Comparison of ENCODE assay signal across 11 cellular contexts in the genomic region with DNA sequence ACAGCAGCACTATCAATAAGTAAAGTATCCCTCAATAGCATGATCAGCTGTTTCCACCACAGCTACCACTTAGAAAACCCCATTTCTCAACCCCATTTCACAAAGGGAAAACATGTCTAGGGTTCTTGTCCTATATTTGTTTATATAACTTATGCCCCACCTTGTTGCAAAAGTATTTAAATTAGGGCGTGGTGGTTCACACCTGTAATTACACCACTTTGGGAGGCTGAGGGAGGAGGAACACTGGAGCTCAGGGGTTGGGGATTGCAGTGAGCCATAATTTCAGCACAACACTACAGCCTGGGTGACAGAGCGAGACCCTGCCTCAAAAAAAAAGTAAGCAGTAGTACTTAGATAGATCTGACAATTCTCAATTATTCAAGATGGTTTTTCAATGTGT. TPM values are rescaled to one million over a fixed set of nuclear protein-coding genes. Genes with fewer than 3 reads are reported as not detected.
A peak's percentile ranks its signal among the peaks of the same experiment; 100 is the strongest.
DNase-seq lines count a peak whose midpoint lies in the region; ATAC-seq and TF ChIP-seq lines count a peak whose summit lies in the region.
"Had no signal": no experiment of that assay in that cellular context is flagged by ENCODE, and none has a peak within 500 bp of the region (broad histone marks: within the 10 kb centered on the region; RNA-seq: fewer than 3 reads in every experiment).

No MANE protein-coding gene starts in this region.

- in situ Hi-C loops in KBM-7 (cut with MboI; ENCODE audit: low pct_unique_long_range_greater_than_20kb, low sequenced_read_pairs), result no loop called here

- peaks cover 31% of the 10 kb centered on the region for H3K36me3 Mint-ChIP-seq in stimulated activated naive CD8-positive, alpha-beta T cell treated with anti-CD3 and anti-CD28 coated beads, Interleukin-15, Interleukin-2, amounts not matched to agents 100 ng/mL and 50 ng/mL, for 24 hours (ENCODE audit: low read depth)
- H3K36me3 Mint-ChIP-seq in activated naive CD8-positive, alpha-beta T cell treated with anti-CD3 and anti-CD28 coated beads for 36 hours, result peaks cover 23% of the 10 kb centered on the region

- H3K36me3 ChIP-seq in lower lobe of right lung, result no peaks in the 10 kb centered on the region
- no peaks in the 10 kb centered on the region for H3K36me3 ChIP-seq in right atrium auricular region
- H3K36me3 ChIP-seq: uterus had no signal

- intact Hi-C loops in lower lobe of right lung (cut with DNase I), result no loop called here

- no peaks in the 10 kb centered on the region for H3K9me3 ChIP-seq in lower lobe of right lung
- H3K9me3 ChIP-seq in right atrium auricular region, result no peaks in the 10 kb centered on the region
- H3K9me3 ChIP-seq: uterus had no signal

- DNase-seq in stimulated activated naive CD8-positive, alpha-beta T cell treated with anti-CD3 and anti-CD28 coated beads, Interleukin-15, Interleukin-2, amounts not matched to agents 100 U/mL and 50 U/mL, for 24 hours, result no peak
- DNase-seq in activated naive CD8-positive, alpha-beta T cell treated with anti-CD3 and anti-CD28 coated beads for 36 hours, result no peak
- DNase-seq in lower lobe of right lung (no peak), right atrium auricular region (ENCODE audit: low spot score) (no peak), GOT3 (lab: John Stamatoyannopoulos, UW) (no peak), KBM-7 (no peak)
- DNase-seq: NCI-H526 treated with DMSO at 0.1 percent for 48 hours, uterus had no signal

- peaks cover 74% of the 10 kb centered on the region for H3K4me1 Mint-ChIP-seq in stimulated activated naive CD8-positive, alpha-beta T cell treated with anti-CD3 and anti-CD28 coated beads, Interleukin-15, Interleukin-2, amounts not matched to agents 100 ng/mL and 50 ng/mL, for 24 hours (ENCODE audit: low read depth)
- peaks cover 62% of the 10 kb centered on the region for H3K4me1 Mint-ChIP-seq in activated naive CD8-positive, alpha-beta T cell treated with anti-CD3 and anti-CD28 coated beads for 36 hours

- ATAC-seq in stimulated activated naive CD8-positive, alpha-beta T cell treated with anti-CD3 and anti-CD28 coated beads, Interleukin-15, Interleukin-2, amounts not matched to agents 100 U/mL and 50 U/mL, for 24 hours, result no peak
- ATAC-seq in lower lobe of right lung, result no peak
- ATAC-seq in HG03378 (IDR thresholded peaks at IDR 0.05; ENCODE audit: unreplicated experiment), result no peak
- ATAC-seq: activated CD8-positive, alpha-beta memory T cell treated with anti-CD3 and anti-CD28 coated beads, Interleukin-2, amount 10 ng/mL, durations not matched to agents 7 days and 5 days had no signal

- H3K9me3 Mint-ChIP-seq in stimulated activated naive CD8-positive, alpha-beta T cell treated with anti-CD3 and anti-CD28 coated beads, Interleukin-15, Interleukin-2, amounts not matched to agents 100 ng/mL and 50 ng/mL, for 24 hours, result no peaks in the 10 kb centered on the region
- H3K9me3 Mint-ChIP-seq in activated naive CD8-positive, alpha-beta T cell treated with anti-CD3 and anti-CD28 coated beads for 36 hours, result no peaks in the 10 kb centered on the region

- H3K4me3 Mint-ChIP-seq in stimulated activated naive CD8-positive, alpha-beta T cell treated with anti-CD3 and anti-CD28 coated beads, Interleukin-15, Interleukin-2, amounts not matched to agents 100 ng/mL and 50 ng/mL, for 24 hours, result peak overlapping the region; percentile 42
- no peak overlapping the region for H3K4me3 Mint-ChIP-seq in activated naive CD8-positive, alpha-beta T cell treated with anti-CD3 and anti-CD28 coated beads for 36 hours
- H3K4me3 Mint-ChIP-seq: activated CD8-positive, alpha-beta memory T cell treated with anti-CD3 and anti-CD28 coated beads, Interleukin-2, amount 10 ng/mL, durations not matched to agents 7 days and 5 days had no signal

- no peaks in the 10 kb centered on the region for H3K27me3 Mint-ChIP-seq in stimulated activated naive CD8-positive, alpha-beta T cell treated with anti-CD3 and anti-CD28 coated beads, Interleukin-15, Interleukin-2, amounts not matched to agents 100 ng/mL and 50 ng/mL, for 24 hours
- H3K27me3 Mint-ChIP-seq in activated naive CD8-positive, alpha-beta T cell treated with anti-CD3 and anti-CD28 coated beads for 36 hours, result no peaks in the 10 kb centered on the region
- H3K27me3 Mint-ChIP-seq: activated CD8-positive, alpha-beta memory T cell treated with anti-CD3 and anti-CD28 coated beads, Interleukin-2, amount 10 ng/mL, durations not matched to agents 7 days and 5 days had no signal

- TF ChIP-seq CTCF in lower lobe of right lung (IDR thresholded peaks at IDR 0.05) (no peak), right atrium auricular region (IDR thresholded peaks at IDR 0.05) (no peak)

- H3K27ac Mint-ChIP-seq in stimulated activated naive CD8-positive, alpha-beta T cell treated with anti-CD3 and anti-CD28 coated beads, Interleukin-15, Interleukin-2, amounts not matched to agents 100 ng/mL and 50 ng/mL, for 24 hours, result peak overlapping the region; percentile 66
- peak overlapping the region; percentile 66 for H3K27ac Mint-ChIP-seq in activated naive CD8-positive, alpha-beta T cell treated with anti-CD3 and anti-CD28 coated beads for 36 hours
- H3K27ac Mint-ChIP-seq: activated CD8-positive, alpha-beta memory T cell treated with anti-CD3 and anti-CD28 coated beads, Interleukin-2, amount 10 ng/mL, durations not matched to agents 7 days and 5 days had no signal

- H3K27ac ChIP-seq in lower lobe of right lung (peak overlapping the region; percentile 91), right atrium auricular region (no peak overlapping the region)

- peak overlapping the region; percentile 6 for H3K4me3 ChIP-seq in lower lobe of right lung
- H3K4me3 ChIP-seq in right atrium auricular region, result no peak overlapping the region
- H3K4me3 ChIP-seq: uterus had no signal

- peaks cover 75% of the 10 kb centered on the region for H3K4me1 ChIP-seq in lower lobe of right lung
- H3K4me1 ChIP-seq in right atrium auricular region, result peaks cover 0 to 82% of the 10 kb centered on the region in 2 donors

- H3K27me3 ChIP-seq in lower lobe of right lung (ENCODE audit: low read depth) (no peaks in the 10 kb centered on the region), right atrium auricular region (no peaks in the 10 kb centered on the region)
- H3K27me3 ChIP-seq: uterus had no signal

RNA-seq across cellular contexts. Expression of gene MRPL14, which starts 3.7 kb away (rescaled TPM):
- 10 to 100 TPM; 58.5 to 60.8 TPM for total RNA-seq in activated naive CD8-positive, alpha-beta T cell treated with anti-CD3 and anti-CD28 coated beads for 36 hours
- total RNA-seq in lower lobe of right lung (83.9 TPM), right atrium auricular region (10 to 100 TPM; 44.1 to 45.9 TPM)

RNA-seq across cellular contexts. Expression of gene TMEM63B, which starts 3.8 kb away (rescaled TPM):
- 10 to 100 TPM; 11.7 to 12.1 TPM for total RNA-seq in activated naive CD8-positive, alpha-beta T cell treated with anti-CD3 and anti-CD28 coated beads for 36 hours
- 99.2 TPM for total RNA-seq in lower lobe of right lung
- total RNA-seq in right atrium auricular region, result 10 to 100 TPM; 29.2 to 37.1 TPM

RNA-seq across cellular contexts. Expression of gene CAPN11, which starts 35.1 kb away (rescaled TPM):
- total RNA-seq in activated naive CD8-positive, alpha-beta T cell treated with anti-CD3 and anti-CD28 coated beads for 36 hours, result under 1 TPM; 0.12 to 0.25 TPM
- 0.27 TPM for total RNA-seq in lower lobe of right lung
- total RNA-seq in right atrium auricular region, result under 1 TPM; 0.16 to 0.44 TPM
- total RNA-seq: activated CD8-positive, alpha-beta memory T cell treated with anti-CD3 and anti-CD28 coated beads, Interleukin-2, amount 10 ng/mL, durations not matched to agents 7 days and 5 days had no signal
